Comparison of ENCODE assay signal across 20 cellular contexts in the genomic region with DNA sequence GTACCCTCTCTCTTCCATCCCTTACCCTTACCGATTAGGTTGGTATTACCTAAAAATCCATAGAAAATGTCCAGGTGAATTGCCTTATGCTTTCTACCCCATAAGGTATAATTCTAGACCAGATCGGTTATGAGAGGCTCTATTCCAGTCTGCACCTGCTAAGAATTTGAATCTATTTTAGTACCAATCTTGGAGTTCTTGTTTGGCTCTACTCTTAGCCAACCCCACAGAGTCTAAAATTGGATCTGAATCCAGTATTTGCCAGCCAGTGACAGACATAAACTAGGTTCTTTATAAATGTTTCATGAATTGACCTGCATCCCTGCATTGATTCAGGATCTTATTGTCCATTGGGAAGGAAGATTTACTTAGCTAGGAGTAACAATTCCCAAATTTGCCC.
"Had no signal": no experiment of that assay in that cellular context is flagged by ENCODE, and none has a peak within 500 bp of the region (broad histone marks: within the 10 kb centered on the region; RNA-seq: fewer than 3 reads in every experiment).

No MANE protein-coding gene starts in this region.

- H3K4me3 Mint-ChIP-seq: activated CD8-positive, alpha-beta memory T cell treated with anti-CD3 and anti-CD28 coated beads, Interleukin-2, amount 10 ng/mL, durations not matched to agents 7 days and 5 days; activated naive CD4-positive, alpha-beta T cell treated with anti-CD3 and anti-CD28 coated beads, Interleukin-2, amount 50 U/mL, for 24 hours; activated T-cell treated with anti-CD3 and anti-CD28 coated beads, Interleukin-2, amount 50 U/mL, for 24 hours; endodermal cell; nephron had no signal

- H3K27me3 ChIP-seq: right lobe of liver, tibial artery, vagina had no signal

- H3K36me3 ChIP-seq: vagina had no signal

- H3K27me3 Mint-ChIP-seq: activated CD8-positive, alpha-beta memory T cell treated with anti-CD3 and anti-CD28 coated beads, Interleukin-2, amount 10 ng/mL, durations not matched to agents 7 days and 5 days; activated naive CD4-positive, alpha-beta T cell treated with anti-CD3 and anti-CD28 coated beads, Interleukin-2, amount 50 U/mL, for 24 hours; activated T-cell treated with anti-CD3 and anti-CD28 coated beads, Interleukin-2, amount 50 U/mL, for 24 hours had no signal

- ATAC-seq: activated CD8-positive, alpha-beta memory T cell treated with anti-CD3 and anti-CD28 coated beads, Interleukin-2, amount 10 ng/mL, durations not matched to agents 7 days and 5 days; right lobe of liver; SK-N-SH treated with all-trans-retinoic acid at 6 μM for 48 hours had no signal

- H3K27ac Mint-ChIP-seq: activated CD8-positive, alpha-beta memory T cell treated with anti-CD3 and anti-CD28 coated beads, Interleukin-2, amount 10 ng/mL, durations not matched to agents 7 days and 5 days; activated naive CD4-positive, alpha-beta T cell treated with anti-CD3 and anti-CD28 coated beads, Interleukin-2, amount 50 U/mL, for 24 hours; activated T-cell treated with anti-CD3 and anti-CD28 coated beads, Interleukin-2, amount 50 U/mL, for 24 hours; endodermal cell; nephron had no signal

- H3K9me3 ChIP-seq: right lobe of liver, tibial artery, vagina had no signal

- H3K36me3 Mint-ChIP-seq: activated CD8-positive, alpha-beta memory T cell treated with anti-CD3 and anti-CD28 coated beads, Interleukin-2, amount 10 ng/mL, durations not matched to agents 7 days and 5 days had no signal

- H3K27ac ChIP-seq: right lobe of liver, tibial artery, vagina had no signal

- H3K9me3 Mint-ChIP-seq: activated naive CD4-positive, alpha-beta T cell treated with anti-CD3 and anti-CD28 coated beads, Interleukin-2, amount 50 U/mL, for 24 hours; activated T-cell treated with anti-CD3 and anti-CD28 coated beads, Interleukin-2, amount 50 U/mL, for 24 hours; endodermal cell; nephron had no signal

- DNase-seq: activated CD4-positive, alpha-beta T cell treated with anti-CD3 and anti-CD28 coated beads, Interleukin-2, amount 50 U/mL, for 48 hours; activated CD4-positive, CD25-positive, alpha-beta regulatory T cell treated with anti-CD3 and anti-CD28 coated beads, Interleukin-2, amount 50 U/mL, for 72 hours; activated CD8-positive, alpha-beta memory T cell treated with anti-CD3 and anti-CD28 coated beads, Interleukin-2, amount 10 ng/mL, durations not matched to agents 7 days and 5 days; activated T-cell treated with anti-CD3 and anti-CD28 coated beads, Interleukin-2, amount 50 U/mL, for 24 hours; amygdala; endodermal cell; erythroblast; hypothalamus; mesendoderm; nucleus accumbens; right lobe of liver; stimulated activated CD4-positive, alpha-beta T cell treated with anti-CD3 and anti-CD28 coated beads, Interleukin-12 subunit alpha, Interleukin-12 subunit beta, amount 100 ng/mL, for 4 hours; stimulated activated CD4-positive, alpha-beta T cell treated with anti-CD3 and anti-CD28 coated beads, Interleukin-2, amount 100 ng/mL, for 24 hours; T-helper 1 cell; T1000; tibial artery had no signal

- H3K4me3 ChIP-seq: right lobe of liver, tibial artery, vagina had no signal
